Comparison of ENCODE assay signal across 12 cellular contexts in the genomic region with DNA sequence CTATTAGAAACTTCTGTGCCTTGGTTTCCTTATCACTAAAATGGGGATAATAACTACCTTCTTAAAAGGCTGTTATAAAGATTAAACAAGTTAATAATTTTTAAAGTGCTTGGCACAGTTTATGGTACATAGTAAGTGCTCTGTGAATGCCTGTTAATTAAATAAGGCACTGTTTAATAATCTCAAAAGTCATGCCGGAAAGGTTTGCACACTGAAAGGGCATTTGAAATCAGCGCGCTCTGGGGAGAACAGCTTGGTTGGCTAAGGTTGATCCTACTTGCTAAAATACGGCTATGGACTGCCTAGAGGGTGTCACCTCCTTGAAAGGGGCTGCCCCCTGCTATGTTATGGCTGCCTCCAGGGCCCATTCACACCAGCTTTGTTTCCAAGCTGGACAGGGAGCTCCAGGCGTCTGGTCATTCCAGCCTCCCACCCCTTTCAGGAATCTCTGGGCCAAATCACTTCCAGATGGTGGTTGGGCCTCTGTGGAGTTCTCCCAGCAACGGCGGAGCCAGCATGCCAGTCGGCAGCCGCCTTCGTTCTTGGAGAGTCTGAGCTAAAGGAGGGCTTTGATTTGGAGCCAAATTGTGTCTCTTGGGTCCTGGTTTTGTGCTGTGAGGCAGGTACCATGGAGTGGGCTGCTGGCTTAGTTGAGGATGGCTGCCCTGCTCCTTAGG. TPM values are rescaled to one million over a fixed set of nuclear protein-coding genes. Genes with fewer than 3 reads are reported as not detected.
DNase-seq lines count a peak whose midpoint lies in the region; ATAC-seq and TF ChIP-seq lines count a peak whose summit lies in the region.
"Had no signal": no experiment of that assay in that cellular context is flagged by ENCODE, and none has a peak within 500 bp of the region (broad histone marks: within the 10 kb centered on the region; RNA-seq: fewer than 3 reads in every experiment).

No MANE protein-coding gene starts in this region.

- no peak for TF ChIP-seq POLR2A in ovary (IDR thresholded peaks at IDR 0.05)

- peak overlapping the region; percentile 39 for H3K4me3 ChIP-seq in AG10803 (ENCODE audit: low read length)
- H3K4me3 ChIP-seq in ovary, result no peak overlapping the region
- H3K4me3 ChIP-seq in effector memory CD4-positive, alpha-beta T cell (ENCODE audit: insufficient read depth, low read depth, low read length, poor library complexity, severe bottlenecking), result no peak overlapping the region
- H3K4me3 ChIP-seq: SK-N-MC had no signal

- intact Hi-C loops in ovary (cut with DNase I), result loop anchor here (5.0 to 10.0 kb wide), 5 partner anchors 43 to 163 kb away; no protein-coding TSS in a partner anchor

- H3K27ac ChIP-seq in ovary, result peak overlapping the region in 1 of 2 donors; percentile 4
- no peak overlapping the region for H3K27ac ChIP-seq in effector memory CD4-positive, alpha-beta T cell (ENCODE audit: insufficient read depth, low read length, poor library complexity, severe bottlenecking)
- H3K27ac ChIP-seq: SK-N-MC had no signal

- H3K27me3 ChIP-seq in ovary, result no peaks in the 10 kb centered on the region
- H3K27me3 ChIP-seq in effector memory CD4-positive, alpha-beta T cell (replicated peaks; ENCODE audit: control insufficient read depth, insufficient read depth, low read length, poor library complexity, severe bottlenecking), result no peaks in the 10 kb centered on the region

- H3K4me1 ChIP-seq in ovary (ENCODE audit: insufficient read depth), result peaks cover 21% of the 10 kb centered on the region
- H3K4me1 ChIP-seq in effector memory CD4-positive, alpha-beta T cell (ENCODE audit: control insufficient read depth, insufficient read depth, low read length, poor library complexity, severe bottlenecking), result peaks cover 17% of the 10 kb centered on the region

- no peaks in the 10 kb centered on the region for H3K9me3 ChIP-seq in ovary
- no peaks in the 10 kb centered on the region for H3K9me3 ChIP-seq in effector memory CD4-positive, alpha-beta T cell (ENCODE audit: control insufficient read depth, low read length)

- no peak for ATAC-seq in HG02678 (IDR thresholded peaks at IDR 0.05; ENCODE audit: unreplicated experiment)

- TF ChIP-seq CTCF in AG10803 (conservative IDR thresholded peaks at IDR 0.05; ENCODE audit: low read length) (no peak), ovary (IDR thresholded peaks at IDR 0.05) (no peak)

- WGBS in ovary, 3 donors, result 35 to 57% (median 41%) methylated on average over 10 of the region's 10 CpGs

- no peak for TF ChIP-seq EP300 in ovary (IDR thresholded peaks at IDR 0.05)

- DNase-seq in AG10803 (ENCODE audit: low read depth), result peak; percentile 98
- DNase-seq in RPMI7951 (ENCODE audit: low read depth), result peak; percentile 99
- DNase-seq in fibroblast of peridontal ligament (ENCODE audit: extremely low read depth), result peak; percentile 94
- DNase-seq in ovary, result peak; percentile 53 to 77 (median 66)
- DNase-seq in activated CD4-positive, alpha-beta T cell treated with anti-CD3 and anti-CD28 coated beads, Interleukin-2, amount 50 U/mL, for 48 hours, result no peak
- no peak for DNase-seq in MV-4-11 (lab: John Stamatoyannopoulos, UW)
- no peak for DNase-seq in effector memory CD4-positive, alpha-beta T cell
- DNase-seq: DMS79 treated with DMSO at 0.1 percent for 48 hours, immature natural killer cell, KG1 had no signal

- H3K36me3 ChIP-seq in ovary, result no peaks in the 10 kb centered on the region
- H3K36me3 ChIP-seq in effector memory CD4-positive, alpha-beta T cell (ENCODE audit: control insufficient read depth, insufficient read depth, low read length), result no peaks in the 10 kb centered on the region

RNA-seq across cellular contexts. Expression of gene FLNB, which starts 5.9 kb away (rescaled TPM):
- total RNA-seq in RPMI7951 (2014; rRNA removed; shearing (Covaris generic)), result 104 TPM in 2 replicates
- total RNA-seq in ovary, result 100 to 1,000 TPM in 5 of 7 donors, 10 to 100 TPM in 2; 51.9 to 141 (median 126) TPM
- 100 to 1,000 TPM in 1 of 2 donors, 10 to 100 TPM in 1; 78.6 to 190 TPM for polyA plus RNA-seq in ovary

Comparison
In these comparisons a context has a peak if more than half of its experiments do, and no peak if none do; other contexts are left out.
1. DNase-seq: peak in AG10803 (single experiment), RPMI7951 (single experiment), fibroblast of peridontal ligament (single experiment) and ovary (5 of 5); none in activated CD4-positive, alpha-beta T cell treated with anti-CD3 and anti-CD28 coated beads, Interleukin-2, amount 50 U/mL, for 48 hours (0 of 2), MV-4-11 (single experiment) and effector memory CD4-positive, alpha-beta T cell (0 of 3).